8 cellular contexts compared by ENCODE assay signal in genomic region chr2:171319164-171319810, GRCh38.
DNase-seq lines count a peak whose midpoint lies in the region; ATAC-seq and TF ChIP-seq lines count a peak whose summit lies in the region.

No MANE protein-coding gene starts in this region.

- ATAC-seq in GM19372 (IDR thresholded peaks at IDR 0.05; ENCODE audit: low read depth, unreplicated experiment) (peak; percentile 37), HG03442 (IDR thresholded peaks at IDR 0.05; ENCODE audit: unreplicated experiment) (peak; percentile 51)

- POLR2A ChIA-PET in AG04449 (lab: Yijun Ruan, JAX), result no interaction called here

- H3K4me1 Mint-ChIP-seq in activated T-helper 1 cell treated with anti-CD3 and anti-CD28 coated beads, Interleukin-12 subunit alpha, Interleukin-12 subunit beta, Interleukin-2, Interleukin-4 antibody, amounts not matched to agents 30 ng/mL and 10 ng/mL and 1 ng/mL, durations not matched to agents 14 hours and 24 hours and 36 hours (ENCODE audit: low read depth), result peaks cover 64% of the 10 kb centered on the region

- H3K27ac Mint-ChIP-seq in activated T-helper 1 cell treated with anti-CD3 and anti-CD28 coated beads, Interleukin-12 subunit alpha, Interleukin-12 subunit beta, Interleukin-2, Interleukin-4 antibody, amounts not matched to agents 30 ng/mL and 10 ng/mL and 1 ng/mL, durations not matched to agents 14 hours and 24 hours and 36 hours, result peak overlapping the region; percentile 95

- no peaks in the 10 kb centered on the region for H3K9me3 Mint-ChIP-seq in activated T-helper 1 cell treated with anti-CD3 and anti-CD28 coated beads, Interleukin-12 subunit alpha, Interleukin-12 subunit beta, Interleukin-2, Interleukin-4 antibody, amounts not matched to agents 30 ng/mL and 10 ng/mL and 1 ng/mL, durations not matched to agents 14 hours and 24 hours and 36 hours

- H3K36me3 Mint-ChIP-seq in activated T-helper 1 cell treated with anti-CD3 and anti-CD28 coated beads, Interleukin-12 subunit alpha, Interleukin-12 subunit beta, Interleukin-2, Interleukin-4 antibody, amounts not matched to agents 30 ng/mL and 10 ng/mL and 1 ng/mL, durations not matched to agents 14 hours and 24 hours and 36 hours (ENCODE audit: low read depth), result peaks cover 22% of the 10 kb centered on the region

- peak overlapping the region; percentile 75 for H3K4me3 Mint-ChIP-seq in activated T-helper 1 cell treated with anti-CD3 and anti-CD28 coated beads, Interleukin-12 subunit alpha, Interleukin-12 subunit beta, Interleukin-2, Interleukin-4 antibody, amounts not matched to agents 30 ng/mL and 10 ng/mL and 1 ng/mL, durations not matched to agents 14 hours and 24 hours and 36 hours

- CTCF ChIA-PET in AG04449 (lab: Yijun Ruan, JAX), result interaction anchor here (0.6 kb wide), 1 partner anchor 391 kb away, joined by 3 read pairs; no protein-coding TSS in a partner anchor

- DNase-seq in AG04449 (ENCODE audit: low read depth, low spot score) (peak; percentile 17), kidney tubule cell (ENCODE audit: low spot score) (peak; percentile 14), dedifferentiated amniotic fluid mesenchymal stem cell (ENCODE audit: extremely low spot score) (no peak), NCI-H1105 (lab: John Stamatoyannopoulos, UW) (no peak), NCI-H446 treated with DMSO at 0.1 percent for 48 hours (lab: John Stamatoyannopoulos, UW) (no peak)
- peak; percentile 53 for DNase-seq in activated T-helper 1 cell treated with anti-CD3 and anti-CD28 coated beads, Interleukin-12 subunit alpha, Interleukin-12 subunit beta, Interleukin-2, Interleukin-4 antibody, amounts not matched to agents 30 ng/mL and 10 ng/mL and 1 ng/mL, durations not matched to agents 14 hours and 24 hours and 36 hours (ENCODE audit: low spot score)

- H3K4me3 ChIP-seq in AG04449 (ENCODE audit: low read depth, low read length), result no peak overlapping the region

- no peaks in the 10 kb centered on the region for H3K27me3 Mint-ChIP-seq in activated T-helper 1 cell treated with anti-CD3 and anti-CD28 coated beads, Interleukin-12 subunit alpha, Interleukin-12 subunit beta, Interleukin-2, Interleukin-4 antibody, amounts not matched to agents 30 ng/mL and 10 ng/mL and 1 ng/mL, durations not matched to agents 14 hours and 24 hours and 36 hours (ENCODE audit: insufficient read depth)

- intact Hi-C loops in activated T-helper 1 cell treated with anti-CD3 and anti-CD28 coated beads, Interleukin-12 subunit alpha, Interleukin-12 subunit beta, Interleukin-2, Interleukin-4 antibody, amounts not matched to agents 30 ng/mL and 10 ng/mL and 1 ng/mL, durations not matched to agents 14 hours and 24 hours and 36 hours (cut with micrococcal nuclease), result loop anchor here (1.0 to 2.0 kb wide), 16 partner anchors 28 to 1814 kb away; partner anchors contain the start of genes DCAF17 and GORASP2

- no peak for TF ChIP-seq CTCF in AG04449 (IDR thresholded peaks at IDR 0.05; ENCODE audit: insufficient read depth, low read length, missing control alignments)

Comparison
In these comparisons a context has a peak if more than half of its experiments do, and no peak if none do; other contexts are left out.
1. DNase-seq: peak in AG04449 (single experiment), activated T-helper 1 cell treated with anti-CD3 and anti-CD28 coated beads, Interleukin-12 subunit alpha, Interleukin-12 subunit beta, Interleukin-2, Interleukin-4 antibody, amounts not matched to agents 30 ng/mL and 10 ng/mL and 1 ng/mL, durations not matched to agents 14 hours and 24 hours and 36 hours (single experiment) and kidney tubule cell (single experiment); none in dedifferentiated amniotic fluid mesenchymal stem cell (single experiment), NCI-H1105 (single experiment) and NCI-H446 treated with DMSO at 0.1 percent for 48 hours (single experiment).